Comparison of ENCODE assay signal across 7 cellular contexts in genomic region chr19:3146677-3147100, GRCh38. TPM values are rescaled to one million over a fixed set of nuclear protein-coding genes. Genes with fewer than 3 reads are reported as not detected.
DNase-seq lines count a peak whose midpoint lies in the region; ATAC-seq and TF ChIP-seq lines count a peak whose summit lies in the region.

No MANE protein-coding gene starts in this region.

- no peak overlapping the region for H3K4me2 ChIP-seq in KMS-11

- H2AFZ ChIP-seq in KMS-11 (ENCODE audit: low read depth), result no peak overlapping the region

- H3K9ac ChIP-seq in KMS-11, result no peak overlapping the region

- H3K9me3 ChIP-seq in esophagus muscularis mucosa, result no peaks in the 10 kb centered on the region

- H3K27me3 ChIP-seq in KMS-11 (ENCODE audit: insufficient read depth, low read depth) (peaks cover 47% of the 10 kb centered on the region; the same call in 1 of the 2 replicates), esophagus muscularis mucosa (peaks cover 0 to 51% (median 0%) of the 10 kb centered on the region in 4 donors)

- H4K20me1 ChIP-seq in KMS-11 (ENCODE audit: insufficient read depth), result no peaks in the 10 kb centered on the region

- H3K4me3 ChIP-seq in KMS-11 (IDR thresholded peaks at IDR 0.05; ENCODE audit: insufficient read depth, low read depth, low read length) (no peak overlapping the region), esophagus muscularis mucosa (no peak overlapping the region)

- DNase-seq in activated CD8-positive, alpha-beta memory T cell treated with anti-CD3 and anti-CD28 coated beads for 24 hours, result peak; percentile 92
- DNase-seq in esophagus muscularis mucosa (ENCODE audit: extremely low spot score), result no peak
- peak; percentile 77 for DNase-seq in stimulated activated CD4-positive, alpha-beta T cell treated with anti-CD3 and anti-CD28 coated beads, Interleukin-15, amount 100 ng/mL, for 24 hours
- DNase-seq in medulla oblongata (ENCODE audit: extremely low spot score), result no peak
- no peak for DNase-seq in omental fat pad (ENCODE audit: low spot score)

- TF ChIP-seq POLR2A in esophagus muscularis mucosa (IDR thresholded peaks at IDR 0.05; ENCODE audit: low read depth), result no peak

- H3K4me1 ChIP-seq in KMS-11 (ENCODE audit: low read depth, poor library complexity, severe bottlenecking), result no peaks in the 10 kb centered on the region
- H3K4me1 ChIP-seq in esophagus muscularis mucosa, result peaks cover 6 to 10% (median 7%) of the 10 kb centered on the region in 4 donors

- H3K79me2 ChIP-seq in KMS-11 (ENCODE audit: insufficient read depth, low read depth), result no peaks in the 10 kb centered on the region

- no peak overlapping the region for H3K27ac ChIP-seq in KMS-11
- H3K27ac ChIP-seq in esophagus muscularis mucosa (replicated peaks in 1 of 4), result no peak overlapping the region

- TF ChIP-seq CTCF in KMS-11 (conservative IDR thresholded peaks at IDR 0.05; ENCODE audit: low read depth, low read length) (peak; percentile 71), esophagus muscularis mucosa (IDR thresholded peaks at IDR 0.05) (peak; percentile 42 to 64 (median 47)), omental fat pad (IDR thresholded peaks at IDR 0.05) (no peak)

- ATAC-seq in HG02973 (IDR thresholded peaks at IDR 0.05; ENCODE audit: unreplicated experiment), result no peak
- no peak for ATAC-seq in omental fat pad (ENCODE audit: low FRiP score)

- no peak for TF ChIP-seq EP300 in esophagus muscularis mucosa (IDR thresholded peaks at IDR 0.05)

- H3K36me3 ChIP-seq in KMS-11 (ENCODE audit: insufficient read depth), result no peaks in the 10 kb centered on the region
- no peaks in the 10 kb centered on the region for H3K36me3 ChIP-seq in esophagus muscularis mucosa

- intact Hi-C loops in esophagus muscularis mucosa (cut with DNase I), result no loop called here

- WGBS in esophagus muscularis mucosa, result 68% methylated on average over 5 of the region's 5 CpGs

RNA-seq across cellular contexts. Expression of gene GNA15, which starts 10.9 kb away (rescaled TPM):
- total RNA-seq in esophagus muscularis mucosa, result 10 to 100 TPM in 1 of 4 donors, 1 to 10 TPM in 3; 4.3 to 13.8 (median 5.3) TPM
- 10 to 100 TPM; 10.2 to 33.7 (median 10.8) TPM for total RNA-seq in omental fat pad

RNA-seq across cellular contexts. Expression of gene S1PR4, which starts 31.9 kb away (rescaled TPM):
- total RNA-seq in esophagus muscularis mucosa (1 to 10 TPM in 3 of 4 donors, under 1 TPM in 1; 0.42 to 5.5 (median 2.4) TPM), omental fat pad (10 to 100 TPM in 1 of 4 donors, 1 to 10 TPM in 3; 1.1 to 35.3 (median 9.4) TPM)

RNA-seq across cellular contexts. Expression of gene NCLN, which starts 39.0 kb away (rescaled TPM):
- total RNA-seq in esophagus muscularis mucosa (10 to 100 TPM; 26.2 to 33.6 (median 29.7) TPM), omental fat pad (10 to 100 TPM; 33.6 to 65.7 (median 41.1) TPM)

RNA-seq across cellular contexts. Expression of gene GNA11, which starts 52.5 kb away (rescaled TPM):
- total RNA-seq in esophagus muscularis mucosa (100 to 1,000 TPM in 3 of 4 donors, 10 to 100 TPM in 1; 90.5 to 169 (median 119) TPM), omental fat pad (10 to 100 TPM; 36.9 to 58.2 (median 43.5) TPM)

Comparison
In these comparisons a context has a peak if more than half of its experiments do, and no peak if none do; other contexts are left out.
1. CTCF ChIP-seq: peak in KMS-11 (single experiment) and esophagus muscularis mucosa (3 of 3); none in omental fat pad (0 of 3).
2. DNase-seq: peak in activated CD8-positive, alpha-beta memory T cell treated with anti-CD3 and anti-CD28 coated beads for 24 hours (single experiment) and stimulated activated CD4-positive, alpha-beta T cell treated with anti-CD3 and anti-CD28 coated beads, Interleukin-15, amount 100 ng/mL, for 24 hours (single experiment); none in esophagus muscularis mucosa (single experiment), medulla oblongata (single experiment) and omental fat pad (single experiment).